8 cellular contexts compared by ENCODE assay signal in the genomic region with DNA sequence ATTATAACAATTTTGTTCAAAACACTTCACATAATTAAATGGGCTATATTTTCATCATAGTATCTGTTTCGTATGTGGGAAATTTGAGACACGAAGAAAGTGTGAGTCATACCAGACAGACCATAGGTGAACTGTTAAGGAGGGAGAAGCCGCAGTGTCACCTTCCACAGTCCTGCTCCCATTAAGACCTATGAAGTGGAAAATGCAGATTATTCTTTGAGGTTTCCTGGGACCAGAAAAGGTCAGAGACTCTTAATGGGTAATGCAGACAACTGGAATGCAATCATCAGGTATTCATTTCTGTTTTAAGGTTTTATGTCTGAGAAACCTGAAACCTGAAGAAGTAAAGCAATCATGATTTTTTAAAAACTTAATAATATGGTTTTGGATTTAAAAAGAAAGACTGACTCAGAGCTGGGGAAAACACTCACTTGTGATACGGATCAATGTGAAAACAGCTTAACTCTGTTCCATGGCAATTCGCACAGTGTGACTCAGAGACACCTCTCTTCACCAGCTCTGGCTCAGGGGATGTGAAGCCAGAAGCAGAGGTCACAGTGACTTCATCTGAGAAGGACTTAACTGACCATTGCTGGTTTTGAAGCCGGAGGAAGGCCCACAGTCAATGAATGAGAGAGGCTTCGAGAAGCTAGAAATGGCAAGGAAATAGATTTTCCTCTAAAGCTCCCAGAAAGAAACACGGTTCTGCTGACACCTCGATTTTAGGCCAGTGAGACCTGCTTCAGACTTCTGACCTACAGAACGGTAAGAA.
DNase-seq lines count a peak whose midpoint lies in the region; ATAC-seq and TF ChIP-seq lines count a peak whose summit lies in the region.

No MANE protein-coding gene starts in this region.

- intact Hi-C loops in posterior cingulate gyrus (cut with DNase I): no loop called here

- DNase-seq in GM03348 (ENCODE audit: low spot score) (peak; percentile 23), epithelial cell of esophagus (ENCODE audit: low read depth) (peak; percentile 34), NCI-H1092 (lab: John Stamatoyannopoulos, UW) (no peak), posterior cingulate gyrus (no peak), substantia nigra (lab: John Stamatoyannopoulos, UW) (no peak), NCI-H748 (lab: John Stamatoyannopoulos, UW; ENCODE audit: unreplicated experiment) (no peak)

- TF ChIP-seq CTCF in epithelial cell of esophagus (IDR thresholded peaks at IDR 0.05; ENCODE audit: insufficient read depth, low read depth, low read length, missing control alignments): no peak

- no peak overlapping the region for H3K4me3 ChIP-seq in epithelial cell of esophagus (ENCODE audit: low read length)

- no peak overlapping the region for H3K27ac ChIP-seq in substantia nigra (ENCODE audit: low read depth, low read length, poor library complexity, severe bottlenecking)

- ATAC-seq in GM21423 (IDR thresholded peaks at IDR 0.05; ENCODE audit: unreplicated experiment) (peak; percentile 60), HG03571 (IDR thresholded peaks at IDR 0.05; ENCODE audit: unreplicated experiment) (peak; percentile 68)

Comparison
In these comparisons a context has a peak if more than half of its experiments do, and no peak if none do; other contexts are left out.
1. DNase-seq: peak in GM03348 (single experiment) and epithelial cell of esophagus (single experiment); none in NCI-H1092 (single experiment), posterior cingulate gyrus (0 of 10), substantia nigra (0 of 49) and NCI-H748 (single experiment).